ENCODE assay signal across 23 cellular contexts in the genomic region with DNA sequence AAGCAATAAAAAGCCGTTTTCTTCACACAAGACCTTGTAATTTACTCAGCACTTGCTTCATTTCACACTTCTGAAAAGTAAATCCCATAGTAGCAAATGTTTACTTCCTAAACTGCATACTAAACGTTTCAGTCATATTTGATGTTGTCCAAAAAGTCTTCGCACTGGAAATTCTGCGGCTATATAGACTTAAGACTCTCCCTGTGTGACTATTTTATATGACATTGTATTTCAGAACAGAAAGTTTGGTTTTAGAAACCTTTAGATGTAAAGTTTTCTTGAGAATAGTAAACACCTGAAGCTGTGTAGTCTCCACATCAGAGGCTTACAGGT. TPM values are rescaled to one million over a fixed set of nuclear protein-coding genes. Genes with fewer than 3 reads are reported as not detected.
DNase-seq lines count a peak whose midpoint lies in the region; ATAC-seq, FAIRE-seq and TF ChIP-seq lines count a peak whose summit lies in the region.
"Had no signal": no experiment of that assay in that cellular context is flagged by ENCODE, and none has a peak within 500 bp of the region (broad histone marks: within the 10 kb centered on the region; RNA-seq: fewer than 3 reads in every experiment).

No MANE protein-coding gene starts in this region.

- dilution Hi-C loops in endothelial cell of umbilical vein (cut with MboI; ENCODE audit: extremely low pct_ligation_motif_present, low sequenced_read_pairs): no loop called here

- H3K9me1 ChIP-seq in endothelial cell of umbilical vein (replicated peaks; ENCODE audit: control insufficient read depth, extremely low read depth, insufficient read depth, low read length): no peaks in the 10 kb centered on the region

- TF ChIP-seq CTCF in heart left ventricle (IDR thresholded peaks at IDR 0.05) (no peak), endothelial cell of umbilical vein (IDR thresholded peaks at IDR 0.05; ENCODE audit: extremely low read depth in 1 of 2, insufficient read depth in 1 of 2, low read depth in 1 of 2, low read length in 2 of 2) (no peak), transverse colon (IDR thresholded peaks at IDR 0.05) (no peak), omental fat pad (IDR thresholded peaks at IDR 0.05) (no peak)

- H3K4me1 ChIP-seq in heart left ventricle (peaks cover 6 to 43% (median 20%) of the 10 kb centered on the region in 12 donors), endothelial cell of umbilical vein (ENCODE audit: control insufficient read depth, extremely low read depth, insufficient read depth, low read length) (peaks cover 27% of the 10 kb centered on the region), neuronal stem cell (ENCODE audit: control insufficient read depth in 2 of 2, insufficient read depth in 1 of 2, low read depth in 1 of 2, low read length in 2 of 2) (peaks cover 7 to 11% of the 10 kb centered on the region in 2 donors), transverse colon (peaks cover 0 to 11% (median 3%) of the 10 kb centered on the region in 4 donors)

- H3K18ac ChIP-seq in neuronal stem cell (ENCODE audit: low read length): no peak overlapping the region

- H3K27ac ChIP-seq in heart left ventricle: peak overlapping the region; percentile 5 to 84 (median 74)
- H3K27ac ChIP-seq in endothelial cell of umbilical vein (ENCODE audit: insufficient read depth, low read depth, low read length): peak overlapping the region; percentile 82
- peak overlapping the region; percentile 52 for H3K27ac ChIP-seq in neuronal stem cell (replicated peaks; ENCODE audit: low read length)
- H3K27ac ChIP-seq in transverse colon: peak overlapping the region; percentile 48 to 65 (median 54)
- H3K27ac ChIP-seq: C4-2B had no signal

- no peak for DNase-seq in heart left ventricle
- no peak for DNase-seq in left ventricle myocardium superior
- DNase-seq in endothelial cell of umbilical vein (ENCODE audit: low read depth, low spot score): no peak
- no peak for DNase-seq in neuronal stem cell (ENCODE audit: low spot score)
- DNase-seq in transverse colon: no peak
- no peak for DNase-seq in dedifferentiated amniotic fluid mesenchymal stem cell (ENCODE audit: extremely low spot score)
- no peak for DNase-seq in omental fat pad (ENCODE audit: low spot score)
- DNase-seq: activated CD4-positive, alpha-beta T cell treated with anti-CD3 and anti-CD28 coated beads, Interleukin-2, amount 50 U/mL, for 1 hour; activated T-cell treated with anti-CD3 and anti-CD28 coated beads for 4 hours; DMS53; effector memory CD8-positive, alpha-beta T cell; left lung; NCI-H1930; upper lobe of right lung had no signal

- ATAC-seq in heart left ventricle (no peak), left ventricle myocardium superior (no peak), GM18505 (IDR thresholded peaks at IDR 0.05; ENCODE audit: unreplicated experiment) (no peak), omental fat pad (ENCODE audit: low FRiP score) (no peak)
- ATAC-seq: effector memory CD8-positive, alpha-beta T cell; natural killer cell treated with Interleukin-12 subunit alpha and Interleukin-12 subunit beta and Interleukin-15 and Interleukin-18, amount 100 ng/mL, for 72 hours had no signal

- H3K9me3 ChIP-seq in heart left ventricle (no peaks in the 10 kb centered on the region), endothelial cell of umbilical vein (replicated peaks; ENCODE audit: control insufficient read depth, insufficient read depth, low read length) (no peaks in the 10 kb centered on the region), neuronal stem cell (replicated peaks in 1 of 2; ENCODE audit: control insufficient read depth in 2 of 2, insufficient read depth in 1 of 2, low read depth in 1 of 2, low read length in 2 of 2) (no peaks in the 10 kb centered on the region), transverse colon (no peaks in the 10 kb centered on the region)
- H3K9me3 ChIP-seq: left lung, upper lobe of right lung had no signal

- H3K4me2 ChIP-seq in endothelial cell of umbilical vein (ENCODE audit: insufficient read depth, low read length) (peak overlapping the region; percentile 48), neuronal stem cell (ENCODE audit: insufficient read depth, low read length, poor library complexity, severe bottlenecking) (no peak overlapping the region)

- BruUV-seq in endothelial cell of umbilical vein (replicated peaks; lab: Mats Ljungman, UMichigan): TSS peak; percentile 38

- H3K23ac ChIP-seq in neuronal stem cell (ENCODE audit: low read depth, low read length, poor library complexity): no peak overlapping the region

- H4K8ac ChIP-seq in neuronal stem cell (ENCODE audit: low read depth, low read length): no peak overlapping the region

- peaks cover 0 to 66% (median 31%) of the 10 kb centered on the region in 9 donors for H3K36me3 ChIP-seq in heart left ventricle
- H3K36me3 ChIP-seq in endothelial cell of umbilical vein (ENCODE audit: control insufficient read depth in 2 of 2, extremely low read depth in 1 of 2, insufficient read depth in 2 of 2, low read length in 2 of 2): peaks cover 8 to 11% of the 10 kb centered on the region in 2 experiments
- peaks cover 0 to 2% of the 10 kb centered on the region in 2 donors for H3K36me3 ChIP-seq in neuronal stem cell (replicated peaks in 1 of 2; ENCODE audit: control insufficient read depth in 2 of 2, insufficient read depth in 2 of 2, low read length in 2 of 2)
- H3K36me3 ChIP-seq in transverse colon: no peaks in the 10 kb centered on the region

- H4K20me1 ChIP-seq in endothelial cell of umbilical vein (replicated peaks; ENCODE audit: control insufficient read depth, extremely low read depth, insufficient read depth, low read length): no peaks in the 10 kb centered on the region

- no peak overlapping the region for H2BK12ac ChIP-seq in neuronal stem cell (ENCODE audit: low read length)

- intact Hi-C loops in heart left ventricle (cut with DNase I): loop anchor here in 3 of 10 donors (2.0 to 5.0 kb wide), 2 partner anchors 31 to 33 kb away; no protein-coding TSS in a partner anchor
- intact Hi-C loops in left ventricle myocardium superior (cut with micrococcal nuclease): no loop called here
- intact Hi-C loops in endothelial cell of umbilical vein (cut with micrococcal nuclease): loop anchor here (1.0 to 2.0 kb wide), 3 partner anchors 13 to 39 kb away; no protein-coding TSS in a partner anchor
- intact Hi-C loops in transverse colon (cut with DNase I; ENCODE audit: low total_unique reads): no loop called here

- H3K9ac ChIP-seq in endothelial cell of umbilical vein (replicated peaks; ENCODE audit: extremely low read depth, insufficient read depth, low read length) (peak overlapping the region; percentile 22), neuronal stem cell (ENCODE audit: low read depth, low read length, poor library complexity) (no peak overlapping the region)

- H2BK15ac ChIP-seq in neuronal stem cell (ENCODE audit: low read length): no peak overlapping the region

- no peak overlapping the region for H4K91ac ChIP-seq in neuronal stem cell (ENCODE audit: low read depth, low read length, poor library complexity)

- no peak for TF ChIP-seq EP300 in transverse colon (IDR thresholded peaks at IDR 0.05; ENCODE audit: low read depth)

- no peak overlapping the region for H3K4ac ChIP-seq in neuronal stem cell (ENCODE audit: low read length)

- H3K79me2 ChIP-seq in endothelial cell of umbilical vein (ENCODE audit: control insufficient read depth, insufficient read depth, low read length): no peaks in the 10 kb centered on the region

- in situ Hi-C loops in transverse colon (cut with MboI; ENCODE audit: low pct_ligation_motif_present in 1 of 4, low pct_unique_long_range_greater_than_20kb in 1 of 4, low sequenced_read_pairs in 3 of 4): no loop called here

- WGBS in heart left ventricle, 4 donors: 40 to 60% (median 47%) methylated on average over 4 of the region's 4 CpGs
- WGBS in neuronal stem cell (ENCODE audit: extremely low coverage in 2 of 2, insufficient read length in 2 of 2, insufficient replicate concordance in 1 of 2), 2 donors: no CpG with 5 or more reads among the region's 4 CpGs
- 34 to 37% methylated on average over 4 of the region's 4 CpGs for WGBS in transverse colon (ENCODE audit: low coverage in 1 of 2), 2 donors

- H2BK5ac ChIP-seq in neuronal stem cell (ENCODE audit: low read length): no peak overlapping the region

- H3K27me3 ChIP-seq in heart left ventricle (no peaks in the 10 kb centered on the region), endothelial cell of umbilical vein (ENCODE audit: control insufficient read depth in 2 of 2, insufficient read depth in 2 of 2, low read length in 2 of 2) (no peaks in the 10 kb centered on the region), neuronal stem cell (ENCODE audit: control insufficient read depth in 3 of 3, insufficient read depth in 3 of 3, low read depth in 1 of 3, low read length in 3 of 3) (no peaks in the 10 kb centered on the region), transverse colon (no peaks in the 10 kb centered on the region)
- H3K27me3 ChIP-seq: left lung, upper lobe of right lung had no signal

- POLR2A ChIA-PET in endothelial cell of umbilical vein (lab: Charles Lee): no interaction called here

- CTCF ChIA-PET in endothelial cell of umbilical vein (lab: Charles Lee): interaction anchor here (0.8 to 2.5 kb wide), 9 partner anchors 10 to 142 kb away, joined by 3 to 19 read pairs (median 5); no protein-coding TSS in a partner anchor

- H2AFZ ChIP-seq in endothelial cell of umbilical vein (ENCODE audit: low read depth, low read length): peak overlapping the region; percentile 3
- H2AFZ ChIP-seq in neuronal stem cell (ENCODE audit: low read length): peak overlapping the region; percentile 87

- H3K4me3 ChIP-seq in heart left ventricle: peak overlapping the region in 1 of 12 donors; percentile 17
- no peak overlapping the region for H3K4me3 ChIP-seq in endothelial cell of umbilical vein (replicated peaks in 1 of 3; ENCODE audit: insufficient read depth in 1 of 3, low read depth in 1 of 3, low read length in 3 of 3)
- H3K4me3 ChIP-seq in neuronal stem cell (ENCODE audit: low read length in 2 of 2): no peak overlapping the region
- H3K4me3 ChIP-seq in transverse colon: no peak overlapping the region
- H3K4me3 ChIP-seq: left lung, skin epidermis, upper lobe of right lung had no signal

- TF ChIP-seq POLR2A in heart left ventricle (IDR thresholded peaks at IDR 0.05) (no peak), endothelial cell of umbilical vein (IDR thresholded peaks at IDR 0.05; ENCODE audit: low read depth, low read length) (no peak), transverse colon (IDR thresholded peaks at IDR 0.05) (no peak), GM18505 (IDR thresholded peaks at IDR 0.05; ENCODE audit: borderline replicate concordance, extremely low read depth, insufficient read depth, insufficient read length) (no peak)

- no peak overlapping the region for H2BK120ac ChIP-seq in neuronal stem cell (ENCODE audit: low read depth, low read length)

- H3K79me1 ChIP-seq in neuronal stem cell (ENCODE audit: low read depth, low read length): no peaks in the 10 kb centered on the region

- no peak overlapping the region for H3K14ac ChIP-seq in neuronal stem cell (ENCODE audit: low read length)

- no peak overlapping the region for H2AK5ac ChIP-seq in neuronal stem cell (ENCODE audit: low read depth, low read length)

- no peak for FAIRE-seq in endothelial cell of umbilical vein (lab: Jason Lieb, UNC)
- FAIRE-seq: bronchial epithelial cell, GM18507 had no signal

RNA-seq across cellular contexts. Expression of a gene that starts 29.6 kb away (rescaled TPM):
- total RNA-seq in heart left ventricle (not detected), left ventricle myocardium superior (not detected), endothelial cell of umbilical vein (not detected in 2 replicates), transverse colon (not detected), omental fat pad (not detected)
- polyA plus RNA-seq in heart left ventricle (not detected), endothelial cell of umbilical vein (0.05 TPM in 1 of 2 replicates, not detected in the other)
- not detected in 2 replicates for polyA plus RNA-seq in endothelial cell of umbilical vein (2011; cell fraction: cytosol; rRNA removed)
- not detected in 2 replicates for polyA plus RNA-seq in endothelial cell of umbilical vein (2011; cell fraction: nucleus; rRNA removed)
- not detected in 2 replicates for polyA plus RNA-seq in endothelial cell of umbilical vein (2012)
- not detected in 2 replicates for polyA minus RNA-seq in endothelial cell of umbilical vein
- polyA minus RNA-seq in endothelial cell of umbilical vein (2011; cell fraction: cytosol; rRNA and poly(A)+ RNA removed): not detected
- polyA minus RNA-seq in endothelial cell of umbilical vein (2011; cell fraction: nucleus; rRNA and poly(A)+ RNA removed): not detected in 2 replicates
- polyA plus RNA-seq in neuronal stem cell (2013, experiment 1 of 2): 0.11 TPM
- 0.11 TPM for polyA plus RNA-seq in neuronal stem cell (2013, experiment 2 of 2)
- total RNA-seq: A172; bronchial epithelial cell; left lung; natural killer cell treated with Interleukin-12 subunit alpha and Interleukin-12 subunit beta and Interleukin-15 and Interleukin-18, amount 100 ng/mL, for 72 hours; SK-MEL-5; upper lobe of right lung had no signal
- polyA plus RNA-seq: IgD-negative memory B cell had no signal

RNA-seq across cellular contexts. Expression of a gene that starts 29.7 kb away (rescaled TPM):
- 1 to 10 TPM in 2 of 9 donors, under 1 TPM in 7; 0.13 to 5.2 (median 0.42) TPM for total RNA-seq in heart left ventricle
- under 1 TPM; 0.04 to 0.12 TPM for polyA plus RNA-seq in heart left ventricle
- 0.64 TPM for total RNA-seq in left ventricle myocardium superior
- total RNA-seq in endothelial cell of umbilical vein: 16.1 and 17.5 TPM in 2 replicates
- 1.3 and 2.9 TPM in 2 replicates for polyA plus RNA-seq in endothelial cell of umbilical vein
- polyA plus RNA-seq in endothelial cell of umbilical vein (2011; cell fraction: cytosol; rRNA removed): 4.1 and 4.3 TPM in 2 replicates
- 12.9 and 15.2 TPM in 2 replicates for polyA plus RNA-seq in endothelial cell of umbilical vein (2011; cell fraction: nucleus; rRNA removed)
- polyA plus RNA-seq in endothelial cell of umbilical vein (2012): 2.7 and 7.9 TPM in 2 replicates
- 5.6 and 9.6 TPM in 2 replicates for polyA minus RNA-seq in endothelial cell of umbilical vein
- 6.7 TPM for polyA minus RNA-seq in endothelial cell of umbilical vein (2011; cell fraction: cytosol; rRNA and poly(A)+ RNA removed)
- 10.8 and 16.1 TPM in 2 replicates for polyA minus RNA-seq in endothelial cell of umbilical vein (2011; cell fraction: nucleus; rRNA and poly(A)+ RNA removed)
- 5.9 TPM for polyA plus RNA-seq in neuronal stem cell (2013, experiment 1 of 2)
- polyA plus RNA-seq in neuronal stem cell (2013, experiment 2 of 2): 5.6 TPM
- 1 to 10 TPM in 3 of 4 donors, not detected in 1; 1.6 to 4.8 (median 2.4) TPM for total RNA-seq in transverse colon
- total RNA-seq in omental fat pad: 1 to 10 TPM; 2.0 to 3.3 (median 2.5) TPM
